Comparison of ENCODE assay signal across 2 cellular contexts in the genomic region with DNA sequence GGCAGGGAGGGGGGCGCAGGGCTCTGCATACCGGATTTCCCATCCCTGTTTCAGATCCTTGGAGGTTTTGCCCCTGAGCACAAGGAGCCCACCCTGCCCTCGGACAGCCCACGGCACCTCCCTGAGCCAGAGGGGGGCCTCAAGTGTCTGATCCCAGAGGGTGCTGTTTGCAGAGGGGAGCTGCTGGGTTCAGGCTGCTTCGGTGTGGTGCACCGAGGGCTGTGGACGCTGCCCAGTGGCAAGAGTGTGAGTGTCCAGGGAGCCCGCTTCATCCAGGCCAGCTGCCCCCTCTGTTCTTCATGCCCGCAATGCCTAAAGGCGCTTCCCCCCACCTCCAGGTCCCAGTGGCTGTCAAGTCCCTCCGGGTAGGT.
TF ChIP-seq lines count a peak whose summit lies in the region.

No MANE protein-coding gene starts in this region.

TF ChIP-seq in GM23338, 12 proteins besides CTCF, POLR2A, EP300 and RAD21:
- no peak for TF ChIP-seq STAT1 (IDR thresholded peaks at IDR 0.05; ENCODE audit: unreplicated experiment)
TF ChIP-seq in GM23338: peak in this region for 0.

TF ChIP-seq in GM12878, 131 proteins besides CTCF, POLR2A, EP300 and RAD21:
- TF ChIP-seq RCOR1 (conservative IDR thresholded peaks at IDR 0.05; ENCODE audit: low read depth, low read length) (no peak), ZNF384 (IDR thresholded peaks at IDR 0.05; ENCODE audit: borderline replicate concordance, low read depth, low read length) (no peak), SP1 (IDR thresholded peaks at IDR 0.05; ENCODE audit: low read depth, low read length) (no peak), RELB (IDR thresholded peaks at IDR 0.05; ENCODE audit: low read depth) (no peak), CHD1 (IDR thresholded peaks at IDR 0.05; ENCODE audit: low read depth, low read length) (no peak), PAX8 (IDR thresholded peaks at IDR 0.05) (no peak)
- TF ChIP-seq, protein P1, sequence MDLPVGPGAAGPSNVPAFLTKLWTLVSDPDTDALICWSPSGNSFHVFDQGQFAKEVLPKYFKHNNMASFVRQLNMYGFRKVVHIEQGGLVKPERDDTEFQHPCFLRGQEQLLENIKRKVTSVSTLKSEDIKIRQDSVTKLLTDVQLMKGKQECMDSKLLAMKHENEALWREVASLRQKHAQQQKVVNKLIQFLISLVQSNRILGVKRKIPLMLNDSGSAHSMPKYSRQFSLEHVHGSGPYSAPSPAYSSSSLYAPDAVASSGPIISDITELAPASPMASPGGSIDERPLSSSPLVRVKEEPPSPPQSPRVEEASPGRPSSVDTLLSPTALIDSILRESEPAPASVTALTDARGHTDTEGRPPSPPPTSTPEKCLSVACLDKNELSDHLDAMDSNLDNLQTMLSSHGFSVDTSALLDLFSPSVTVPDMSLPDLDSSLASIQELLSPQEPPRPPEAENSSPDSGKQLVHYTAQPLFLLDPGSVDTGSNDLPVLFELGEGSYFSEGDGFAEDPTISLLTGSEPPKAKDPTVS (IDR thresholded peaks at IDR 0.05; ENCODE audit: low read depth, low read length) = no peak
- TF ChIP-seq, protein P2, sequence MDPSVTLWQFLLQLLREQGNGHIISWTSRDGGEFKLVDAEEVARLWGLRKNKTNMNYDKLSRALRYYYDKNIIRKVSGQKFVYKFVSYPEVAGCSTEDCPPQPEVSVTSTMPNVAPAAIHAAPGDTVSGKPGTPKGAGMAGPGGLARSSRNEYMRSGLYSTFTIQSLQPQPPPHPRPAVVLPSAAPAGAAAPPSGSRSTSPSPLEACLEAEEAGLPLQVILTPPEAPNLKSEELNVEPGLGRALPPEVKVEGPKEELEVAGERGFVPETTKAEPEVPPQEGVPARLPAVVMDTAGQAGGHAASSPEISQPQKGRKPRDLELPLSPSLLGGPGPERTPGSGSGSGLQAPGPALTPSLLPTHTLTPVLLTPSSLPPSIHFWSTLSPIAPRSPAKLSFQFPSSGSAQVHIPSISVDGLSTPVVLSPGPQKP (IDR thresholded peaks at IDR 0.05; ENCODE audit: low read depth, low read length) = no peak
